In genomic region chr9:8143677-8144076, GRCh38 we compare ENCODE assay signal across 28 cellular contexts.
"Had no signal": no experiment of that assay in that cellular context is flagged by ENCODE, and none has a peak within 500 bp of the region (broad histone marks: within the 10 kb centered on the region; RNA-seq: fewer than 3 reads in every experiment).

No MANE protein-coding gene starts in this region.

- H3K4me2 ChIP-seq: SK-N-SH had no signal

- H3K9me3 ChIP-seq: MG63, Peyer's patch, SJSA1, SK-N-SH had no signal

- H3K9me2 ChIP-seq: SK-N-SH had no signal

- ATAC-seq: activated CD8-positive, alpha-beta T cell treated with anti-CD3 and anti-CD28 coated beads for 36 hours; activated T-cell treated with anti-CD3 and anti-CD28 coated beads, Interleukin-2, amount 50 U/mL, for 72 hours; activated T-helper 17 cell treated with anti-CD3 and anti-CD28 coated beads, Interleukin-2, amount 50 U/mL, for 72 hours had no signal

- H3K4me3 ChIP-seq: MG63, Peyer's patch, SJSA1 had no signal

- H3K27me3 ChIP-seq: brain microvascular endothelial cell, MG63, Peyer's patch, SJSA1 had no signal

- H3K36me3 ChIP-seq: brain microvascular endothelial cell, MG63, Peyer's patch, SJSA1 had no signal

- H3K4me1 ChIP-seq: Peyer's patch, SJSA1 had no signal

- H3K27ac ChIP-seq: brain microvascular endothelial cell, Peyer's patch, SJSA1 had no signal

- DNase-seq: activated CD4-positive, alpha-beta T cell treated with anti-CD3 and anti-CD28 coated beads, Interleukin-2, amount 10 ng/mL, durations not matched to agents 24 days and 14 days; activated CD4-positive, alpha-beta T cell treated with anti-CD3 and anti-CD28 coated beads, Interleukin-2, amount 50 U/mL, for 4 hours; activated CD8-positive, alpha-beta T cell treated with anti-CD3 and anti-CD28 coated beads for 36 hours; activated effector memory CD4-positive, alpha-beta T cell treated with anti-CD3 and anti-CD28 coated beads, Interleukin-2, amount 50 U/mL, for 16 hours; activated naive CD4-positive, alpha-beta T cell; activated naive CD4-positive, alpha-beta T cell treated with anti-CD3 and anti-CD28 coated beads, Interleukin-2, amount 50 U/mL, for 16 hours; activated naive CD8-positive, alpha-beta T cell treated with anti-CD3 and anti-CD28 coated beads for 36 hours; activated T-cell treated with anti-CD3 and anti-CD28 coated beads, Interleukin-2, amount 50 U/mL, for 1 hour; activated T-cell treated with anti-CD3 and anti-CD28 coated beads, Interleukin-2, amount 50 U/mL, for 72 hours; amniotic stem cell; aorta; brain microvascular endothelial cell; central memory CD4-positive, alpha-beta T cell; Kasumi-1; KG1; MG63; NCI-H1048; NCI-H1436; NCI-H187; NCI-H2029 treated with DMSO at 0.1 percent for 48 hours; NCI-H2107; NCI-H510A treated with DMSO at 0.1 percent for 48 hours; Peyer's patch; RPMI8226; SHP77 treated with DMSO at 0.1 percent for 48 hours; SK-N-SH had no signal
